Comparison of ENCODE assay signal across 18 cellular contexts in the genomic region with DNA sequence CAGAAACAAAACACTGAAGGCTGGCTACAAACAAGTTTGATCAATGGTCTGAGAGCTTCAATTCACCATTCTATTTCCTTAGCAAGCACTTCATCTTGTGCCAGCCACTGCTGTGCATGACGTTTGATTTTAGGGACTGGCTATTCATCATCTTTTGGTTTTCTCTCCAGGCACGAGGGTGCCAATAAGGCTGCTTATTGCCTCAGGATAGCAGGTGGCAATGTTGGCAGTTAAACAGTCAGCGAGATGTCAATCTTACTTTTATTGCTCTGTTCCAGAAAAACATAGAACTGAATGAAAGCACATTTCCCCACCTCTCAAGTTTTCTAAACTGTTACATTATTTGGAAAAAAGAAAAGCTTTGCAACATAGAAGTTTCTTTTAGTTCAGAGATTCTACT.
"Had no signal": no experiment of that assay in that cellular context is flagged by ENCODE, and none has a peak within 500 bp of the region (broad histone marks: within the 10 kb centered on the region; RNA-seq: fewer than 3 reads in every experiment).

No MANE protein-coding gene starts in this region.

- DNase-seq: activated B cell treated with CpG ODN at 0.5 μM for 24 hours; activated CD4-positive, alpha-beta T cell treated with anti-CD3 and anti-CD28 coated beads for 48 hours; activated CD8-positive, alpha-beta T cell treated with anti-CD3 and anti-CD28 coated beads for 36 hours; activated effector memory CD4-positive, alpha-beta T cell treated with anti-CD3 and anti-CD28 coated beads, Interleukin-2, amount 50 U/mL, for 16 hours; activated T-cell treated with anti-CD3 and anti-CD28 coated beads, Interleukin-2, amount 50 U/mL, for 48 hours; amniotic stem cell; mammary epithelial cell; naive thymus-derived CD8-positive, alpha-beta T cell; stimulated activated CD4-positive, alpha-beta T cell treated with anti-CD3 and anti-CD28 coated beads, Interleukin-4, amount 100 ng/mL, for 4 hours; stimulated activated CD8-positive, alpha-beta memory T cell treated with anti-CD3 and anti-CD28 coated beads, Interleukin-4, amount 100 ng/mL, for 48 hours; stimulated activated naive CD4-positive, alpha-beta T cell treated with Interleukin-2 at 50 U/mL for 16 hours; substantia nigra had no signal

- H3K27ac ChIP-seq: neutrophil, tibial nerve, vagina had no signal

- H3K27me3 ChIP-seq: neutrophil, tibial nerve, vagina had no signal

- H3K9me3 ChIP-seq: neutrophil, tibial nerve, vagina had no signal

- H3K36me3 ChIP-seq: neutrophil, tibial nerve, vagina had no signal

- ATAC-seq: activated CD8-positive, alpha-beta T cell treated with anti-CD3 and anti-CD28 coated beads for 36 hours; activated naive CD4-positive, alpha-beta T cell treated with anti-CD3 and anti-CD28 coated beads, Interleukin-2, amount 50 U/mL, for 72 hours; esophagus mucosa; left lobe of liver; naive thymus-derived CD8-positive, alpha-beta T cell had no signal

- H3K4me1 ChIP-seq: tibial nerve had no signal

- H3K4me3 ChIP-seq: tibial nerve, vagina had no signal
